ENCODE assay signal across 17 cellular contexts in the genomic region with DNA sequence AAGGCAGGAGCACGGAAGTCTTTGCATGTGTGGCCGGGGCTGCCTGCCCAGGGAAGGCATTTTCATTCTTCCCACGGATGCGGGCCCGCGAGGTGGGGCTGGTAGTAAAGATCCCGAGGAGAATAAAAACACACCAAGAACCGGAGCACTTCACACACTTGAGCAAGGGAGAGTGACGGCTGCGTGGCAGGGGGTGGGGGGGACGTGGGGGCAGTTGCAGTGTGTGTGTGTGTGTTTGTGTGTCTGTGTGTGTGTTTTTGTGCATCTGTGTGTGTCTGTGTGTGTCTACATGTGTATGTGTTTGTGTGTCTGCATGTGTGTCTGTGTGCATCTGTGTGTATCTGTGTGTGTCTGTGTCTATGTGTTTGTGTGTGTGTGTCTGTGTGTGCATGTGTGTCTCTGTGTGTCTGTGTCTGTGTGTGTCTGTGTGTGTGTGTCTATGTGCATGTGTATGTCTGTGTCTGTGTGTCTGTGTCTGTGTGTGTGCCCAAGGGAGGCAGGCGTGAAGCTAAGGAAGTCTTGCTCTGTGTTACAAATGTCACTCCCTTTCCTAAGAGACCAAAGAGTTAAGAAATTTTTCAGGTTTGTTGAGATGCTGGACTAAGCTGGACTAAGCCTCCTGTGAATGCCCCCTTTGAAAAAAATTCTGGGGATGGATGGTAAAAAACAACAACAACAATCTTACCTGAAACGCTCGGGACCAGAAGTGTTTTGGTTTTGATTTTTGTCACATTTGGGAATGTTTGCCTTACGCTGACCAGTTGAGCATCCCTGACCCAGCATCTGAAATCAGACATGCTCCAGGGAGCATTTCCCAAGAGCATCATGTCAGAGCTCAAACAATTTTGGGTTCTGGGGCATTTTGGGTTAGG. TPM values are rescaled to one million over a fixed set of nuclear protein-coding genes. Genes with fewer than 3 reads are reported as not detected.
DNase-seq lines count a peak whose midpoint lies in the region; ATAC-seq and FAIRE-seq lines count a peak whose summit lies in the region.
"Had no signal": no experiment of that assay in that cellular context is flagged by ENCODE, and none has a peak within 500 bp of the region (broad histone marks: within the 10 kb centered on the region; RNA-seq: fewer than 3 reads in every experiment).

No MANE protein-coding gene starts in this region.

- peaks cover 7% of the 10 kb centered on the region for H3K4me1 Mint-ChIP-seq in activated naive CD4-positive, alpha-beta T cell treated with anti-CD3 and anti-CD28 coated beads, Interleukin-2, amount 50 U/mL, for 24 hours
- H3K4me1 Mint-ChIP-seq in activated naive CD4-positive, alpha-beta T cell treated with anti-CD3 and anti-CD28 coated beads, Interleukin-2, amount 10 ng/mL, durations not matched to agents 7 days and 5 days = no peaks in the 10 kb centered on the region
- H3K4me1 Mint-ChIP-seq in activated T-helper 1 cell treated with anti-CD3 and anti-CD28 coated beads, Interleukin-12 subunit alpha, Interleukin-12 subunit beta, Interleukin-2, Interleukin-4 antibody, amounts not matched to agents 30 ng/mL and 10 ng/mL and 1 ng/mL, durations not matched to agents 14 hours and 24 hours and 36 hours (ENCODE audit: low read depth) = peaks cover 8% of the 10 kb centered on the region
- peaks cover 0 to 11% of the 10 kb centered on the region in 2 donors for H3K4me1 Mint-ChIP-seq in immature natural killer cell

- intact Hi-C loops in activated T-helper 1 cell treated with anti-CD3 and anti-CD28 coated beads, Interleukin-12 subunit alpha, Interleukin-12 subunit beta, Interleukin-2, Interleukin-4 antibody, amounts not matched to agents 30 ng/mL and 10 ng/mL and 1 ng/mL, durations not matched to agents 14 hours and 24 hours and 36 hours (cut with micrococcal nuclease) = no loop called here
- intact Hi-C loops in left ventricle myocardium superior (cut with micrococcal nuclease) = no loop called here

- no peak for ATAC-seq in left ventricle myocardium superior
- no peak for ATAC-seq in HG03521 (IDR thresholded peaks at IDR 0.05; ENCODE audit: unreplicated experiment)
- ATAC-seq: Panc1 had no signal

- no peaks in the 10 kb centered on the region for H3K9me3 Mint-ChIP-seq in activated naive CD4-positive, alpha-beta T cell treated with anti-CD3 and anti-CD28 coated beads, Interleukin-2, amount 50 U/mL, for 24 hours
- peaks cover 23% of the 10 kb centered on the region for H3K9me3 Mint-ChIP-seq in activated naive CD4-positive, alpha-beta T cell treated with anti-CD3 and anti-CD28 coated beads, Interleukin-2, amount 10 ng/mL, durations not matched to agents 7 days and 5 days
- peaks cover 5% of the 10 kb centered on the region for H3K9me3 Mint-ChIP-seq in activated T-helper 1 cell treated with anti-CD3 and anti-CD28 coated beads, Interleukin-12 subunit alpha, Interleukin-12 subunit beta, Interleukin-2, Interleukin-4 antibody, amounts not matched to agents 30 ng/mL and 10 ng/mL and 1 ng/mL, durations not matched to agents 14 hours and 24 hours and 36 hours
- no peaks in the 10 kb centered on the region for H3K9me3 Mint-ChIP-seq in immature natural killer cell

- H3K36me3 Mint-ChIP-seq in activated naive CD4-positive, alpha-beta T cell treated with anti-CD3 and anti-CD28 coated beads, Interleukin-2, amount 50 U/mL, for 24 hours = no peaks in the 10 kb centered on the region
- H3K36me3 Mint-ChIP-seq in activated naive CD4-positive, alpha-beta T cell treated with anti-CD3 and anti-CD28 coated beads, Interleukin-2, amount 10 ng/mL, durations not matched to agents 7 days and 5 days = no peaks in the 10 kb centered on the region
- no peaks in the 10 kb centered on the region for H3K36me3 Mint-ChIP-seq in activated T-helper 1 cell treated with anti-CD3 and anti-CD28 coated beads, Interleukin-12 subunit alpha, Interleukin-12 subunit beta, Interleukin-2, Interleukin-4 antibody, amounts not matched to agents 30 ng/mL and 10 ng/mL and 1 ng/mL, durations not matched to agents 14 hours and 24 hours and 36 hours (ENCODE audit: low read depth)
- no peaks in the 10 kb centered on the region for H3K36me3 Mint-ChIP-seq in immature natural killer cell

- H3K4me3 Mint-ChIP-seq in activated naive CD4-positive, alpha-beta T cell treated with anti-CD3 and anti-CD28 coated beads, Interleukin-2, amount 50 U/mL, for 24 hours = peak overlapping the region; percentile 1
- H3K4me3 Mint-ChIP-seq in activated naive CD4-positive, alpha-beta T cell treated with anti-CD3 and anti-CD28 coated beads, Interleukin-2, amount 10 ng/mL, durations not matched to agents 7 days and 5 days = no peak overlapping the region
- H3K4me3 Mint-ChIP-seq in activated T-helper 1 cell treated with anti-CD3 and anti-CD28 coated beads, Interleukin-12 subunit alpha, Interleukin-12 subunit beta, Interleukin-2, Interleukin-4 antibody, amounts not matched to agents 30 ng/mL and 10 ng/mL and 1 ng/mL, durations not matched to agents 14 hours and 24 hours and 36 hours = no peak overlapping the region
- peak overlapping the region in 3 of 5 donors; percentile 18 to 55 (median 40) for H3K4me3 Mint-ChIP-seq in immature natural killer cell
- H3K4me3 Mint-ChIP-seq: nephron had no signal

- peak overlapping the region; percentile 68 for H3K27ac Mint-ChIP-seq in activated naive CD4-positive, alpha-beta T cell treated with anti-CD3 and anti-CD28 coated beads, Interleukin-2, amount 50 U/mL, for 24 hours
- H3K27ac Mint-ChIP-seq in activated naive CD4-positive, alpha-beta T cell treated with anti-CD3 and anti-CD28 coated beads, Interleukin-2, amount 10 ng/mL, durations not matched to agents 7 days and 5 days = no peak overlapping the region
- H3K27ac Mint-ChIP-seq in activated T-helper 1 cell treated with anti-CD3 and anti-CD28 coated beads, Interleukin-12 subunit alpha, Interleukin-12 subunit beta, Interleukin-2, Interleukin-4 antibody, amounts not matched to agents 30 ng/mL and 10 ng/mL and 1 ng/mL, durations not matched to agents 14 hours and 24 hours and 36 hours = peak overlapping the region; percentile 1
- H3K27ac Mint-ChIP-seq in immature natural killer cell = peak overlapping the region in 2 of 6 donors; percentile 0 to 65

- no peak for DNase-seq in activated naive CD4-positive, alpha-beta T cell treated with anti-CD3 and anti-CD28 coated beads, Interleukin-2, amount 10 ng/mL, durations not matched to agents 7 days and 5 days
- DNase-seq in activated T-helper 1 cell treated with anti-CD3 and anti-CD28 coated beads, Interleukin-12 subunit alpha, Interleukin-12 subunit beta, Interleukin-2, Interleukin-4 antibody, amounts not matched to agents 30 ng/mL and 10 ng/mL and 1 ng/mL, durations not matched to agents 14 hours and 24 hours and 36 hours (ENCODE audit: low spot score) = no peak
- DNase-seq in immature natural killer cell (no peak), urothelium cell line (ENCODE audit: low spot score) (no peak), left ventricle myocardium superior (no peak), hippocampal formation (lab: John Stamatoyannopoulos, UW) (no peak)
- DNase-seq: activated CD4-positive, CD25-positive, alpha-beta regulatory T cell treated with anti-CD3 and anti-CD28 coated beads, Interleukin-2, amount 50 U/mL, for 72 hours; activated T-cell treated with anti-CD3 and anti-CD28 coated beads for 4 hours; GOT3; Karpas-422; NCI-H1930; NCI-H526 treated with DMSO at 0.1 percent for 48 hours; stimulated activated CD4-positive, alpha-beta T cell treated with anti-CD3 and anti-CD28 coated beads, Interleukin-4, amount 100 ng/mL, for 1 hour had no signal

- H3K27me3 Mint-ChIP-seq in activated naive CD4-positive, alpha-beta T cell treated with anti-CD3 and anti-CD28 coated beads, Interleukin-2, amount 50 U/mL, for 24 hours = peaks cover 2% of the 10 kb centered on the region
- H3K27me3 Mint-ChIP-seq in activated naive CD4-positive, alpha-beta T cell treated with anti-CD3 and anti-CD28 coated beads, Interleukin-2, amount 10 ng/mL, durations not matched to agents 7 days and 5 days = peaks cover 12% of the 10 kb centered on the region
- no peaks in the 10 kb centered on the region for H3K27me3 Mint-ChIP-seq in activated T-helper 1 cell treated with anti-CD3 and anti-CD28 coated beads, Interleukin-12 subunit alpha, Interleukin-12 subunit beta, Interleukin-2, Interleukin-4 antibody, amounts not matched to agents 30 ng/mL and 10 ng/mL and 1 ng/mL, durations not matched to agents 14 hours and 24 hours and 36 hours (ENCODE audit: insufficient read depth)
- H3K27me3 Mint-ChIP-seq in immature natural killer cell (ENCODE audit: low read depth in 3 of 3) = peaks cover 0 to 8% (median 2%) of the 10 kb centered on the region in 3 donors

- FAIRE-seq in urothelium cell line (lab: Jason Lieb, UNC) = peak; percentile 73

- CTCF ChIA-PET in activated naive CD4-positive, alpha-beta T cell treated with anti-CD3 and anti-CD28 coated beads, Interleukin-2, amount 10 ng/mL, durations not matched to agents 7 days and 5 days (lab: Charles Lee) = no interaction called here

RNA-seq across cellular contexts. Expression of gene ZNF469, which starts 48.9 kb away (rescaled TPM):
- total RNA-seq in activated T-helper 1 cell treated with anti-CD3 and anti-CD28 coated beads, Interleukin-12 subunit alpha, Interleukin-12 subunit beta, Interleukin-2, Interleukin-4 antibody, amounts not matched to agents 30 ng/mL and 10 ng/mL and 1 ng/mL, durations not matched to agents 14 hours and 24 hours and 36 hours = 0.57 and 0.59 TPM in 2 replicates
- polyA plus RNA-seq in immature natural killer cell = under 1 TPM in 2 of 3 donors, not detected in 1; 0.11 to 0.65 TPM
- total RNA-seq in left ventricle myocardium superior = 1.0 TPM

Comparison
In these comparisons a context has a peak if more than half of its experiments do, and no peak if none do; other contexts are left out.
1. H3K4me3 Mint-ChIP-seq: peak in activated naive CD4-positive, alpha-beta T cell treated with anti-CD3 and anti-CD28 coated beads, Interleukin-2, amount 50 U/mL, for 24 hours (single experiment) and immature natural killer cell (3 of 5); none in activated naive CD4-positive, alpha-beta T cell treated with anti-CD3 and anti-CD28 coated beads, Interleukin-2, amount 10 ng/mL, durations not matched to agents 7 days and 5 days (single experiment) and activated T-helper 1 cell treated with anti-CD3 and anti-CD28 coated beads, Interleukin-12 subunit alpha, Interleukin-12 subunit beta, Interleukin-2, Interleukin-4 antibody, amounts not matched to agents 30 ng/mL and 10 ng/mL and 1 ng/mL, durations not matched to agents 14 hours and 24 hours and 36 hours (single experiment).